9 cellular contexts compared by ENCODE assay signal in the genomic region with DNA sequence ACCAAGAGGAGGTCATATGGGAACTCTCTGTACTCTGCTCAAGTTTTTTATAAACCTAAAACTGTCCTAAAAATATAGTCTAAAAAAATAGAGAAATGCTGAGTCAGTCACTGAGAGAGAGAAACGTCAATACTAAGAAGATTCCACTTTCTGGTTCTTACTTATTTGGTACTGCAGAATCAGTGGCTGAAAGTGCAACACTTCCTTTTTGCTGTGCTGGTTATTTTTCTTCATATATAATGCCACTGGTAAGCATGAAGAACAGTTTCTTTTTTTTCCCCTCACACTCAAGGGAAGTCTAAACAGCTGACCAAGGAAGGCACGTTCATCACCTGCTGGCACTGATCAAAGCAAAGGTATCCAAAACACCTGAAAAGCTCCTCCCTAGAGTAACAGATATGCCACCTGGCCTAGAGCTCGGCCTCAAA. TPM values are rescaled to one million over a fixed set of nuclear protein-coding genes. Genes with fewer than 3 reads are reported as not detected.
DNase-seq lines count a peak whose midpoint lies in the region; ATAC-seq and TF ChIP-seq lines count a peak whose summit lies in the region.
"Had no signal": no experiment of that assay in that cellular context is flagged by ENCODE, and none has a peak within 500 bp of the region (broad histone marks: within the 10 kb centered on the region; RNA-seq: fewer than 3 reads in every experiment).

No MANE protein-coding gene starts in this region.

- ATAC-seq in GM19455 (IDR thresholded peaks at IDR 0.05; ENCODE audit: unreplicated experiment) (peak; percentile 89), HG03378 (IDR thresholded peaks at IDR 0.05; ENCODE audit: unreplicated experiment) (peak; percentile 76)

- H3K4me3 ChIP-seq in fibroblast of the aortic adventitia (ENCODE audit: low read depth, low read length), result no peak overlapping the region

- DNase-seq in GM10266 (ENCODE audit: extremely low spot score) (peak; percentile 55), fibroblast of the aortic adventitia (ENCODE audit: low read depth) (peak; percentile 23), GM03348 (ENCODE audit: low spot score) (no peak), mucosa of gallbladder (ENCODE audit: low spot score) (no peak), COLO829 (ENCODE audit: low spot score) (no peak)
- DNase-seq in stimulated activated CD4-positive, alpha-beta T cell treated with anti-CD3 and anti-CD28 coated beads, Interleukin-12 subunit alpha, Interleukin-12 subunit beta, amount 100 ng/mL, for 4 hours, result no peak
- DNase-seq: kidney had no signal

- no peak for TF ChIP-seq CTCF in GM10266 (IDR thresholded peaks at IDR 0.05; ENCODE audit: control insufficient read depth, insufficient read depth, low read depth, missing control alignments)
- TF ChIP-seq CTCF in fibroblast of the aortic adventitia (IDR thresholded peaks at IDR 0.05; ENCODE audit: insufficient read depth, low read length), result no peak

RNA-seq across cellular contexts. Expression of a gene that starts 44.3 kb away (rescaled TPM):
- 1.9 and 9.5 TPM in 2 replicates for total RNA-seq in fibroblast of the aortic adventitia (ENCODE audit: low replicate concordance)
- 7.2 TPM for total RNA-seq in mucosa of gallbladder

Comparison
In these comparisons a context has a peak if more than half of its experiments do, and no peak if none do; other contexts are left out.
1. DNase-seq: peak in GM10266 (single experiment) and fibroblast of the aortic adventitia (single experiment); none in GM03348 (single experiment), stimulated activated CD4-positive, alpha-beta T cell treated with anti-CD3 and anti-CD28 coated beads, Interleukin-12 subunit alpha, Interleukin-12 subunit beta, amount 100 ng/mL, for 4 hours (single experiment), mucosa of gallbladder (single experiment) and COLO829 (single experiment).